ENCODE assay signal across 8 cellular contexts in genomic region chr18:8389391-8390340, GRCh38.
DNase-seq lines count a peak whose midpoint lies in the region; ATAC-seq and TF ChIP-seq lines count a peak whose summit lies in the region.

No MANE protein-coding gene starts in this region.

- 63% methylated on average over 14 of the region's 14 CpGs for WGBS in aorta, 2 donors

- H2AFZ ChIP-seq in MM.1S (ENCODE audit: low read length), result no peak overlapping the region

- ATAC-seq in mucosa of descending colon, result peak; percentile 85
- peak; percentile 65 for ATAC-seq in aorta (ENCODE audit: low FRiP score)

- no peaks in the 10 kb centered on the region for H3F3A ChIP-seq in MM.1S (ENCODE audit: insufficient read depth, low read length)

- no peaks in the 10 kb centered on the region for H3K9me2 ChIP-seq in MM.1S (replicated peaks; ENCODE audit: insufficient read depth, low read length)

- CTCF ChIA-PET in GM10248 (lab: Yijun Ruan, JAX), result interaction anchor here (0.6 to 2.1 kb wide), 8 partner anchors 8 to 1470 kb away, joined by 3 to 9 read pairs (median 4); no protein-coding TSS in a partner anchor

- TF ChIP-seq CTCF in 22Rv1 (IDR thresholded peaks at IDR 0.05) (peak; percentile 80), GM10248 (IDR thresholded peaks at IDR 0.05; ENCODE audit: control extremely low read depth, extremely low read depth, low read depth, missing control alignments) (peak; percentile 61), MM.1S (IDR thresholded peaks at IDR 0.05; ENCODE audit: low read length) (peak; percentile 86), mucosa of descending colon (IDR thresholded peaks at IDR 0.05) (peak; percentile 45)

- no peak overlapping the region for H3K4me2 ChIP-seq in MM.1S (ENCODE audit: low read depth, low read length)

- peak; percentile 58 for DNase-seq in GM10248 (ENCODE audit: extremely low spot score)
- DNase-seq in MM.1S, result peak; percentile 62
- DNase-seq in SKM-1 (lab: John Stamatoyannopoulos, UW; ENCODE audit: unreplicated experiment), result peak; percentile 51
- peak; percentile 59 to 76 for DNase-seq in erythroblast (lab: John Stamatoyannopoulos, UW)
- DNase-seq in mucosa of descending colon, result peak in 2 of 3 donors; percentile 78 to 84
- peak; percentile 70 to 84 for DNase-seq in aorta
- DNase-seq in activated CD4-positive, CD25-positive, alpha-beta regulatory T cell treated with anti-CD3 and anti-CD28 coated beads, Interleukin-2, amount 50 U/mL, for 72 hours, result no peak

- no peak overlapping the region for H3K9ac ChIP-seq in MM.1S (ENCODE audit: low read length)

- no peak for TF ChIP-seq POLR2A in erythroblast (IDR thresholded peaks at IDR 0.05; ENCODE audit: low read length)

- H3K9me3 ChIP-seq in MM.1S (replicated peaks; ENCODE audit: insufficient read depth, low read length) (no peaks in the 10 kb centered on the region), mucosa of descending colon (no peaks in the 10 kb centered on the region), aorta (ENCODE audit: control insufficient read depth, low read length) (no peaks in the 10 kb centered on the region)

- POLR2A ChIA-PET in GM10248 (lab: Yijun Ruan, JAX), result no interaction called here

- H3K27me3 ChIP-seq in MM.1S (replicated peaks; ENCODE audit: insufficient read depth, low read length) (no peaks in the 10 kb centered on the region), aorta (ENCODE audit: control insufficient read depth in 1 of 2, insufficient read depth in 2 of 2, low read length in 1 of 2) (no peaks in the 10 kb centered on the region)

- no peak overlapping the region for H3K4me3 ChIP-seq in MM.1S (ENCODE audit: low read length)
- no peak overlapping the region for H3K4me3 ChIP-seq in mucosa of descending colon
- no peak overlapping the region for H3K4me3 ChIP-seq in aorta (ENCODE audit: low read length in 2 of 2)

- no peaks in the 10 kb centered on the region for H3K36me3 ChIP-seq in MM.1S (replicated peaks; ENCODE audit: insufficient read depth, low read length)
- no peaks in the 10 kb centered on the region for H3K36me3 ChIP-seq in mucosa of descending colon (ENCODE audit: low read depth)
- peaks cover 0 to 5% of the 10 kb centered on the region in 2 donors for H3K36me3 ChIP-seq in aorta (ENCODE audit: control insufficient read depth in 1 of 2, insufficient read depth in 2 of 2, low read length in 1 of 2)

- no peak overlapping the region for H3K27ac ChIP-seq in 22Rv1
- H3K27ac ChIP-seq in MM.1S (ENCODE audit: low read length), result no peak overlapping the region
- H3K27ac ChIP-seq in aorta (ENCODE audit: low read depth in 1 of 2, low read length in 2 of 2), result no peak overlapping the region

- H4K20me1 ChIP-seq in MM.1S (ENCODE audit: insufficient read depth, low read length), result no peaks in the 10 kb centered on the region

- H3K4me1 ChIP-seq in MM.1S (ENCODE audit: low read length) (no peaks in the 10 kb centered on the region), mucosa of descending colon (ENCODE audit: low read depth) (no peaks in the 10 kb centered on the region), aorta (ENCODE audit: control insufficient read depth in 1 of 2, insufficient read depth in 2 of 2, low read length in 2 of 2) (no peaks in the 10 kb centered on the region)

- intact Hi-C loops in mucosa of descending colon (cut with DNase I, micrococcal nuclease), result no loop called here
- intact Hi-C loops in aorta (cut with DNase I), result loop anchor here in 1 of 2 donors (5.0 kb wide), 3 partner anchors 442 to 1117 kb away; no protein-coding TSS in a partner anchor

- no peaks in the 10 kb centered on the region for H3K79me2 ChIP-seq in MM.1S (ENCODE audit: low read length)
